ENCODE assay signal across 2 cellular contexts in the genomic region with DNA sequence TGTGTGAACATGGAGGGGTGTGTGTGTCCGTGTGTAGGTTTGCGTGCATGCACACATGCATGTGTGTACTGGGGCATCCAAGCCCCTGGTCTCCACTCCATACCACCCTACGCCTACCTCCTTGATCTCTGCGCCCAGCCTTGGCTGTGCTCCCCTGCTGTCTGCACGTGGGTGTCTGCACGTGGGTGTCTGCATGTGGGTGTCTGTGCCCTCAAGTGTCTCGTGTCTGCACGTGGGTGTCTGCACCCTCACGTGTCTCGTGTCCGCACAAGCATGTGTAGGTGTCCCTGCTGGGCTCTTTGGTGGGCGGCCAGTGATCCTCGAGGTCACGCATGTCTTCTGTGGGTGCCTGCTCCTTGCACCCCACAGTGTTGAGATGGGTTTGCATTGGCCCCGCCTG.
TF ChIP-seq lines count a peak whose summit lies in the region.

No MANE protein-coding gene starts in this region.

TF ChIP-seq in HEK293, 187 proteins besides CTCF, POLR2A, EP300 and RAD21:
- TF ChIP-seq, protein P1, sequence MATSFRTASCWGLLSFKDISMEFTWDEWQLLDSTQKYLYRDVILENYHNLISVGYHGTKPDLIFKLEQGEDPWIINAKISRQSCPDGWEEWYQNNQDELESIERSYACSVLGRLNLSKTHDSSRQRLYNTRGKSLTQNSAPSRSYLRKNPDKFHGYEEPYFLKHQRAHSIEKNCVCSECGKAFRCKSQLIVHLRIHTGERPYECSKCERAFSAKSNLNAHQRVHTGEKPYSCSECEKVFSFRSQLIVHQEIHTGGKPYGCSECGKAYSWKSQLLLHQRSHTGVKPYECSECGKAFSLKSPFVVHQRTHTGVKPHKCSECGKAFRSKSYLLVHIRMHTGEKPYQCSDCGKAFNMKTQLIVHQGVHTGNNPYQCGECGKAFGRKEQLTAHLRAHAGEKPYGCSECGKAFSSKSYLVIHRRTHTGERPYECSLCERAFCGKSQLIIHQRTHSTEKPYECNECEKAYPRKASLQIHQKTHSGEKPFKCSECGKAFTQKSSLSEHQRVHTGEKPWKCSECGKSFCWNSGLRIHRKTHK (tag by site-specific recombination; IDR thresholded peaks at IDR 0.05) = no peak
- TF ChIP-seq, protein P2, sequence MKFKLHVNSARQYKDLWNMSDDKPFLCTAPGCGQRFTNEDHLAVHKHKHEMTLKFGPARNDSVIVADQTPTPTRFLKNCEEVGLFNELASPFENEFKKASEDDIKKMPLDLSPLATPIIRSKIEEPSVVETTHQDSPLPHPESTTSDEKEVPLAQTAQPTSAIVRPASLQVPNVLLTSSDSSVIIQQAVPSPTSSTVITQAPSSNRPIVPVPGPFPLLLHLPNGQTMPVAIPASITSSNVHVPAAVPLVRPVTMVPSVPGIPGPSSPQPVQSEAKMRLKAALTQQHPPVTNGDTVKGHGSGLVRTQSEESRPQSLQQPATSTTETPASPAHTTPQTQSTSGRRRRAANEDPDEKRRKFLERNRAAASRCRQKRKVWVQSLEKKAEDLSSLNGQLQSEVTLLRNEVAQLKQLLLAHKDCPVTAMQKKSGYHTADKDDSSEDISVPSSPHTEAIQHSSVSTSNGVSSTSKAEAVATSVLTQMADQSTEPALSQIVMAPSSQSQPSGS (tag by site-specific recombination; IDR thresholded peaks at IDR 0.05; ENCODE audit: low read depth) = no peak
- TF ChIP-seq, protein P3, sequence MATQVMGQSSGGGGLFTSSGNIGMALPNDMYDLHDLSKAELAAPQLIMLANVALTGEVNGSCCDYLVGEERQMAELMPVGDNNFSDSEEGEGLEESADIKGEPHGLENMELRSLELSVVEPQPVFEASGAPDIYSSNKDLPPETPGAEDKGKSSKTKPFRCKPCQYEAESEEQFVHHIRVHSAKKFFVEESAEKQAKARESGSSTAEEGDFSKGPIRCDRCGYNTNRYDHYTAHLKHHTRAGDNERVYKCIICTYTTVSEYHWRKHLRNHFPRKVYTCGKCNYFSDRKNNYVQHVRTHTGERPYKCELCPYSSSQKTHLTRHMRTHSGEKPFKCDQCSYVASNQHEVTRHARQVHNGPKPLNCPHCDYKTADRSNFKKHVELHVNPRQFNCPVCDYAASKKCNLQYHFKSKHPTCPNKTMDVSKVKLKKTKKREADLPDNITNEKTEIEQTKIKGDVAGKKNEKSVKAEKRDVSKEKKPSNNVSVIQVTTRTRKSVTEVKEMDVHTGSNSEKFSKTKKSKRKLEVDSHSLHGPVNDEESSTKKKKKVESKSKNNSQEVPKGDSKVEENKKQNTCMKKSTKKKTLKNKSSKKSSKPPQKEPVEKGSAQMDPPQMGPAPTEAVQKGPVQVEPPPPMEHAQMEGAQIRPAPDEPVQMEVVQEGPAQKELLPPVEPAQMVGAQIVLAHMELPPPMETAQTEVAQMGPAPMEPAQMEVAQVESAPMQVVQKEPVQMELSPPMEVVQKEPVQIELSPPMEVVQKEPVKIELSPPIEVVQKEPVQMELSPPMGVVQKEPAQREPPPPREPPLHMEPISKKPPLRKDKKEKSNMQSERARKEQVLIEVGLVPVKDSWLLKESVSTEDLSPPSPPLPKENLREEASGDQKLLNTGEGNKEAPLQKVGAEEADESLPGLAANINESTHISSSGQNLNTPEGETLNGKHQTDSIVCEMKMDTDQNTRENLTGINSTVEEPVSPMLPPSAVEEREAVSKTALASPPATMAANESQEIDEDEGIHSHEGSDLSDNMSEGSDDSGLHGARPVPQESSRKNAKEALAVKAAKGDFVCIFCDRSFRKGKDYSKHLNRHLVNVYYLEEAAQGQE (tag by site-specific recombination; IDR thresholded peaks at IDR 0.05) = no peak
- TF ChIP-seq ZNF658 (tag by site-specific recombination; IDR thresholded peaks at IDR 0.05) (no peak), ZNF366 (tag by site-specific recombination; conservative IDR thresholded peaks at IDR 0.05) (no peak), EGR2 (tag by site-specific recombination; IDR thresholded peaks at IDR 0.05; ENCODE audit: low read depth) (peak; percentile 96), ZFHX2 (tag by site-specific recombination; conservative IDR thresholded peaks at IDR 0.05) (peak; percentile 99)
- TF ChIP-seq, protein P4, sequence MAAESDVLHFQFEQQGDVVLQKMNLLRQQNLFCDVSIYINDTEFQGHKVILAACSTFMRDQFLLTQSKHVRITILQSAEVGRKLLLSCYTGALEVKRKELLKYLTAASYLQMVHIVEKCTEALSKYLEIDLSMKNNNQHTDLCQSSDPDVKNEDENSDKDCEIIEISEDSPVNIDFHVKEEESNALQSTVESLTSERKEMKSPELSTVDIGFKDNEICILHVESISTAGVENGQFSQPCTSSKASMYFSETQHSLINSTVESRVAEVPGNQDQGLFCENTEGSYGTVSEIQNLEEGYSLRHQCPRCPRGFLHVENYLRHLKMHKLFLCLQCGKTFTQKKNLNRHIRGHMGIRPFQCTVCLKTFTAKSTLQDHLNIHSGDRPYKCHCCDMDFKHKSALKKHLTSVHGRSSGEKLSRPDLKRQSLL (tag by site-specific recombination; IDR thresholded peaks at IDR 0.05) = no peak
- TF ChIP-seq, protein P5, sequence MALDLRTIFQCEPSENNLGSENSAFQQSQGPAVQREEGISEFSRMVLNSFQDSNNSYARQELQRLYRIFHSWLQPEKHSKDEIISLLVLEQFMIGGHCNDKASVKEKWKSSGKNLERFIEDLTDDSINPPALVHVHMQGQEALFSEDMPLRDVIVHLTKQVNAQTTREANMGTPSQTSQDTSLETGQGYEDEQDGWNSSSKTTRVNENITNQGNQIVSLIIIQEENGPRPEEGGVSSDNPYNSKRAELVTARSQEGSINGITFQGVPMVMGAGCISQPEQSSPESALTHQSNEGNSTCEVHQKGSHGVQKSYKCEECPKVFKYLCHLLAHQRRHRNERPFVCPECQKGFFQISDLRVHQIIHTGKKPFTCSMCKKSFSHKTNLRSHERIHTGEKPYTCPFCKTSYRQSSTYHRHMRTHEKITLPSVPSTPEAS (tag by site-specific recombination; IDR thresholded peaks at IDR 0.05) = no peak

TF ChIP-seq in K562, 482 proteins besides CTCF, POLR2A, EP300 and RAD21:
- 0 out of 2 replicates have a peak, but pooled peaks have one; percentile 9 for TF ChIP-seq POLR2G (IDR thresholded peaks at IDR 0.05; ENCODE audit: low read depth, low read length)
- TF ChIP-seq JUND (IDR thresholded peaks at IDR 0.05; ENCODE audit: borderline replicate concordance, low read depth, low read length) = no peak
- TF ChIP-seq JUND (tag; IDR thresholded peaks at IDR 0.05; ENCODE audit: borderline replicate concordance, low read depth, low read length) = no peak
- no peak for TF ChIP-seq IRF2 (CRISPR knock-in tag; IDR thresholded peaks at IDR 0.05)
- no peak for TF ChIP-seq NONO (IDR thresholded peaks at IDR 0.05; ENCODE audit: low read depth in 2 of 2, low read length in 1 of 2)
- TF ChIP-seq, protein P6, sequence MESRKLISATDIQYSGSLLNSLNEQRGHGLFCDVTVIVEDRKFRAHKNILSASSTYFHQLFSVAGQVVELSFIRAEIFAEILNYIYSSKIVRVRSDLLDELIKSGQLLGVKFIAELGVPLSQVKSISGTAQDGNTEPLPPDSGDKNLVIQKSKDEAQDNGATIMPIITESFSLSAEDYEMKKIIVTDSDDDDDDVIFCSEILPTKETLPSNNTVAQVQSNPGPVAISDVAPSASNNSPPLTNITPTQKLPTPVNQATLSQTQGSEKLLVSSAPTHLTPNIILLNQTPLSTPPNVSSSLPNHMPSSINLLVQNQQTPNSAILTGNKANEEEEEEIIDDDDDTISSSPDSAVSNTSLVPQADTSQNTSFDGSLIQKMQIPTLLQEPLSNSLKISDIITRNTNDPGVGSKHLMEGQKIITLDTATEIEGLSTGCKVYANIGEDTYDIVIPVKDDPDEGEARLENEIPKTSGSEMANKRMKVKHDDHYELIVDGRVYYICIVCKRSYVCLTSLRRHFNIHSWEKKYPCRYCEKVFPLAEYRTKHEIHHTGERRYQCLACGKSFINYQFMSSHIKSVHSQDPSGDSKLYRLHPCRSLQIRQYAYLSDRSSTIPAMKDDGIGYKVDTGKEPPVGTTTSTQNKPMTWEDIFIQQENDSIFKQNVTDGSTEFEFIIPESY (CRISPR knock-in tag; IDR thresholded peaks at IDR 0.05) = no peak
- no peak for TF ChIP-seq CCAR2 (IDR thresholded peaks at IDR 0.05; ENCODE audit: low read depth, low read length)
